ENCODE assay signal across 8 cellular contexts in the genomic region with DNA sequence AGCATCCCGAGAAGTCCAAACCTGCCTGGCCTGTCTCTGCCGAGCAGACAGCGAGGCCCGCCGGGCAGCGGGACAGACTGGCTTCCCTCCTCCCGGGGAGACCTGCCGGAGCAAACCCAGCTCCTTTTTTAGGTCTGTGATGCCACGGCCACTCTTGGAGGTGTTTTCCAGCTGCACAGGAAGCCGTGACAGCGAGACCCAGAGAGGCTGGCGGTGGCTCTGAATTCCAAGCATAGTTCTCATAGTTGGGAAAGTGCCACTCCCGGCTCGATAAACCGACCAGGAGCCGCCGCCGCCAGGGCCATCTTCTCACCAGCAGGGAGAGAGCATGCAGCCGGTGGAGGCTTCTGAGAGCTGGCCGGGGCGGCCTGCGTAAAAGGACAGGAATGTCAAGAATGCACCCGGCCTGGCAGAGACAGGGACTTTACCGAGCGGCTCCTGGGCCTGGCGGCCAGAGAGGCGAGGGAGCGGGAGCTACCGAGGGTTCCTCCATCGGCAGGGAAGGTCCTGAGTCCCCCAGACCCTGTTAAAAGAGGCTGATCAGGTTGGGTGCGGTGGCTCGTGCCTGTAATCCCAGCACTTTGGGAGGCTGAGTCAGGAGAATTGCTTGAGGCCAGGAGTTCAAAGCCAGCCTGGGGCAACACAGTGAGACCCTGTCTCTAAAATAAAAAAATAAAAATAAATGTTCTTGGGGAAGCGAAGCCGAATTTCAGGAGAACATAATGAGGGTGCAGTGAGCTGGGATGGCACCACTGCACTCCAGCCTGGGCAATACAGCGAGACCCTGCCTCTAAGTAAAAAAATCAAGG.
DNase-seq lines count a peak whose midpoint lies in the region; ATAC-seq and TF ChIP-seq lines count a peak whose summit lies in the region.

No MANE protein-coding gene starts in this region.

- H3K36me3 Mint-ChIP-seq in endothelial cell (ENCODE audit: low read depth, unreplicated experiment) = no peaks in the 10 kb centered on the region

- peak; percentile 35 for DNase-seq in SIG-M5 treated with dmso at 0.1 percent for 504 hours (lab: John Stamatoyannopoulos, UW; ENCODE audit: unreplicated experiment)
- DNase-seq in SIG-M5 (lab: John Stamatoyannopoulos, UW) = no peak
- peak; percentile 89 for DNase-seq in endothelial cell (ENCODE audit: low spot score)
- DNase-seq in mesenteric fat pad (ENCODE audit: low spot score) = peak; percentile 94
- no peak for DNase-seq in effector CD4-positive, alpha-beta T cell
- no peak for DNase-seq in stimulated activated CD4-positive, alpha-beta T cell treated with anti-CD3 and anti-CD28 coated beads, Interleukin-4, amount 100 ng/mL, for 4 hours

- H3K9me3 Mint-ChIP-seq in endothelial cell (ENCODE audit: unreplicated experiment) = no peaks in the 10 kb centered on the region

- peak overlapping the region; percentile 74 for H3K27ac Mint-ChIP-seq in endothelial cell (ENCODE audit: unreplicated experiment)

- no peak overlapping the region for H3K4me3 Mint-ChIP-seq in endothelial cell (ENCODE audit: unreplicated experiment)

- no peak for TF ChIP-seq CTCF in endothelial cell (IDR thresholded peaks at IDR 0.05; ENCODE audit: unreplicated experiment)

- peaks cover 12% of the 10 kb centered on the region for H3K27me3 Mint-ChIP-seq in endothelial cell (ENCODE audit: unreplicated experiment)

- ATAC-seq in HG02623 (IDR thresholded peaks at IDR 0.05; ENCODE audit: unreplicated experiment) = no peak
- ATAC-seq in HG02840 (IDR thresholded peaks at IDR 0.05; ENCODE audit: low FRiP score, unreplicated experiment) = no peak

- peaks cover 15% of the 10 kb centered on the region for H3K4me1 Mint-ChIP-seq in endothelial cell (ENCODE audit: unreplicated experiment)

Comparison
In these comparisons a context has a peak if more than half of its experiments do, and no peak if none do; other contexts are left out.
1. DNase-seq: peak in SIG-M5 treated with dmso at 0.1 percent for 504 hours (single experiment), endothelial cell (single experiment) and mesenteric fat pad (single experiment); none in SIG-M5 (single experiment), effector CD4-positive, alpha-beta T cell (single experiment) and stimulated activated CD4-positive, alpha-beta T cell treated with anti-CD3 and anti-CD28 coated beads, Interleukin-4, amount 100 ng/mL, for 4 hours (0 of 2).